ENCODE assay signal across 2 cellular contexts in the genomic region with DNA sequence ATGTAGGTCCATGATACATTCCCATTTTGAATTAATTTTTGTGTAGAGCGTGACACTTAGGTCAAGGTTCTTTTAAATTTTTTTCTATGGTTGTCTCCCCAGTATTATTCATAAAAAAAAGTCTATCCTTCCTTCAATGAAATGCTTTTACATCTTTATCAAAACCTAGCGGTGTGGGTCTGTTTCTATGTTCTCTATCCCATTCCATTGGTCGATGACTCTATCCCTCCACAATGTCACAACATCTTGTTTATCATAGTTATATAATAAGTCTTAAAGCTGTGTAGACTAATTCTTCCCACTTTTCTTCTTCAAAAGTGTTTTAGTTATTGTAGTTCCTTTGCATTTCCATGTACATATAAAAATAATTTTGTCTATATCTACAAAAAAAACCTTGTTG.
TF ChIP-seq lines count a peak whose summit lies in the region.

No MANE protein-coding gene starts in this region.

TF ChIP-seq in SK-N-SH, 30 proteins besides CTCF, POLR2A, EP300 and RAD21 (continued from another document):
- TF ChIP-seq RFX5 (IDR thresholded peaks at IDR 0.05; ENCODE audit: low read length) (no peak), YY1 (IDR thresholded peaks at IDR 0.05; ENCODE audit: low read depth) (no peak), PBX3 (IDR thresholded peaks at IDR 0.05) (no peak), EZH2phosphoT487 (IDR thresholded peaks at IDR 0.05; ENCODE audit: borderline replicate concordance, low read depth) (no peak), JUND (IDR thresholded peaks at IDR 0.05) (no peak), TCF12 (IDR thresholded peaks at IDR 0.05) (no peak), MEF2A (IDR thresholded peaks at IDR 0.05; ENCODE audit: borderline replicate concordance, low read depth) (no peak)
- TF ChIP-seq, protein P1, sequence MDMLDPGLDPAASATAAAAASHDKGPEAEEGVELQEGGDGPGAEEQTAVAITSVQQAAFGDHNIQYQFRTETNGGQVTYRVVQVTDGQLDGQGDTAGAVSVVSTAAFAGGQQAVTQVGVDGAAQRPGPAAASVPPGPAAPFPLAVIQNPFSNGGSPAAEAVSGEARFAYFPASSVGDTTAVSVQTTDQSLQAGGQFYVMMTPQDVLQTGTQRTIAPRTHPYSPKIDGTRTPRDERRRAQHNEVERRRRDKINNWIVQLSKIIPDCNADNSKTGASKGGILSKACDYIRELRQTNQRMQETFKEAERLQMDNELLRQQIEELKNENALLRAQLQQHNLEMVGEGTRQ (IDR thresholded peaks at IDR 0.05; ENCODE audit: borderline replicate concordance, low read depth, low read length): no peak
- TF ChIP-seq, protein P2, sequence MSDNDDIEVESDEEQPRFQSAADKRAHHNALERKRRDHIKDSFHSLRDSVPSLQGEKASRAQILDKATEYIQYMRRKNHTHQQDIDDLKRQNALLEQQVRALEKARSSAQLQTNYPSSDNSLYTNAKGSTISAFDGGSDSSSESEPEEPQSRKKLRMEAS (IDR thresholded peaks at IDR 0.05; ENCODE audit: low read depth): no peak

TF ChIP-seq in SK-N-SH treated with all-trans-retinoic acid at 6 μM for 48 hours, 23 proteins besides CTCF, POLR2A, EP300 and RAD21 (continued from another document):
- TF ChIP-seq, protein P3, sequence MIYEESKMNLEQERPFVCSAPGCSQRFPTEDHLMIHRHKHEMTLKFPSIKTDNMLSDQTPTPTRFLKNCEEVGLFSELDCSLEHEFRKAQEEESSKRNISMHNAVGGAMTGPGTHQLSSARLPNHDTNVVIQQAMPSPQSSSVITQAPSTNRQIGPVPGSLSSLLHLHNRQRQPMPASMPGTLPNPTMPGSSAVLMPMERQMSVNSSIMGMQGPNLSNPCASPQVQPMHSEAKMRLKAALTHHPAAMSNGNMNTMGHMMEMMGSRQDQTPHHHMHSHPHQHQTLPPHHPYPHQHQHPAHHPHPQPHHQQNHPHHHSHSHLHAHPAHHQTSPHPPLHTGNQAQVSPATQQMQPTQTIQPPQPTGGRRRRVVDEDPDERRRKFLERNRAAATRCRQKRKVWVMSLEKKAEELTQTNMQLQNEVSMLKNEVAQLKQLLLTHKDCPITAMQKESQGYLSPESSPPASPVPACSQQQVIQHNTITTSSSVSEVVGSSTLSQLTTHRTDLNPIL (CRISPR knock-in tag; IDR thresholded peaks at IDR 0.05; ENCODE audit: low read depth): no peak
